In the genomic region with DNA sequence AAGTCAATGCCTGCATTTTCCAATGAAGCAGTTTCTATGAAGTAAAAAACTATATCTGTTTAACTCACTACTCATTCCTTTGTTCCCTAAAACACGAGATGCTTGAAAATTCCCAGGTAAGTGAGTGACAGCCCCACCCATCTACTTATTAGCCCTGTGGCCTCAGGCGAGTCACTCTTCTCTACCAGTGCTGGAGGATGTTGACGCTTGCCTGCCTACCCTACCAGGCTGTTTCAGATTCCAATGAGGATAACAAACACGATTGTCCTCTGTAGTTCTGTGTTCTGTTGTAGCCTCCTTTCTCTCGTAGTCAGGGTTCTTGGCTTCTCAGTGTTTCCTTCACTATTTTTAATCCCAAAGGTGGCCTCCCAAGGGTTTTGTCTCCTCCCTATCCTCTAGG, we compare ENCODE assay signal across 14 cellular contexts.
DNase-seq lines count a peak whose midpoint lies in the region; ATAC-seq and TF ChIP-seq lines count a peak whose summit lies in the region.
"Had no signal": no experiment of that assay in that cellular context is flagged by ENCODE, and none has a peak within 500 bp of the region (broad histone marks: within the 10 kb centered on the region; RNA-seq: fewer than 3 reads in every experiment).

No MANE protein-coding gene starts in this region.

- H3K9ac ChIP-seq in trophoblast cell (ENCODE audit: low read length), result no peak overlapping the region
- H3K9ac ChIP-seq: parathyroid adenoma had no signal

- intact Hi-C loops in ovary (cut with DNase I), result no loop called here

- DNase-seq in ELR (ENCODE audit: low read depth) (peak; percentile 22), NCI-H146 treated with DMSO at 0.1 percent for 48 hours (lab: John Stamatoyannopoulos, UW; ENCODE audit: unreplicated experiment) (peak; percentile 24), epithelial cell of esophagus (ENCODE audit: low read depth) (peak; percentile 73), trophoblast cell (peak; percentile 68 to 79), ovary (no peak), NCI-H2227 treated with DMSO at 0.1 percent for 48 hours (lab: John Stamatoyannopoulos, UW) (no peak)
- DNase-seq: activated effector memory CD4-positive, alpha-beta T cell treated with anti-CD3 and anti-CD28 coated beads, Interleukin-2, amount 50 U/mL, for 16 hours; effector memory CD8-positive, alpha-beta T cell; MV-4-11; NCI-H2171 had no signal

- no peak overlapping the region for H2BK120ac ChIP-seq in trophoblast cell (ENCODE audit: insufficient read depth, low read length, poor library complexity)

- TF ChIP-seq EP300 in ovary (IDR thresholded peaks at IDR 0.05), result no peak

- no peak for ATAC-seq in GM21737 (IDR thresholded peaks at IDR 0.05; ENCODE audit: unreplicated experiment)
- ATAC-seq: effector memory CD8-positive, alpha-beta T cell; GM12878 had no signal

- no peak overlapping the region for H3K18ac ChIP-seq in trophoblast cell (ENCODE audit: low read length)

- no peaks in the 10 kb centered on the region for H3K36me3 ChIP-seq in trophoblast cell (ENCODE audit: control insufficient read depth in 1 of 2, insufficient read depth in 2 of 2, low read length in 2 of 2)
- no peaks in the 10 kb centered on the region for H3K36me3 ChIP-seq in ovary

- H3K79me1 ChIP-seq in trophoblast cell (ENCODE audit: low read length), result peaks cover 50% of the 10 kb centered on the region

- H2AK5ac ChIP-seq in trophoblast cell (ENCODE audit: low read length), result no peak overlapping the region

- H3K14ac ChIP-seq in trophoblast cell (ENCODE audit: low read length), result no peak overlapping the region

- H4K8ac ChIP-seq in trophoblast cell (ENCODE audit: low read depth, low read length), result no peak overlapping the region

- H3K4me3 ChIP-seq in epithelial cell of esophagus (ENCODE audit: low read length) (no peak overlapping the region), trophoblast cell (ENCODE audit: low read depth, low read length) (no peak overlapping the region), ovary (no peak overlapping the region)
- H3K4me3 ChIP-seq: gastroesophageal sphincter, GM12878 had no signal

- H3K23ac ChIP-seq in trophoblast cell (ENCODE audit: low read length), result no peak overlapping the region

- H3K27me3 ChIP-seq in trophoblast cell (ENCODE audit: insufficient read depth, low read length) (no peaks in the 10 kb centered on the region), ovary (no peaks in the 10 kb centered on the region)
- H3K27me3 ChIP-seq: gastroesophageal sphincter had no signal

- H4K12ac ChIP-seq in trophoblast cell (ENCODE audit: low read depth, low read length), result no peak overlapping the region

- TF ChIP-seq CTCF in epithelial cell of esophagus (IDR thresholded peaks at IDR 0.05; ENCODE audit: insufficient read depth, low read depth, low read length, missing control alignments) (no peak), ovary (IDR thresholded peaks at IDR 0.05) (no peak)

- H2BK12ac ChIP-seq in trophoblast cell (ENCODE audit: low read length), result no peak overlapping the region

- no peak for TF ChIP-seq POLR2A in ovary (IDR thresholded peaks at IDR 0.05)

- H2AFZ ChIP-seq in trophoblast cell (ENCODE audit: insufficient read depth, low read length, poor library complexity), result no peak overlapping the region
- H2AFZ ChIP-seq: parathyroid adenoma had no signal

- H3K27ac ChIP-seq in trophoblast cell (ENCODE audit: low read depth, low read length) (peak overlapping the region; percentile 81), ovary (no peak overlapping the region)
- H3K27ac ChIP-seq: parathyroid adenoma had no signal

- WGBS in trophoblast cell (ENCODE audit: extremely low coverage, insufficient coverage, insufficient read length), result no CpG with 5 or more reads among the region's 5 CpGs
- WGBS in ovary, 3 donors, result 59 to 65% (median 61%) methylated on average over 5 of the region's 5 CpGs

- peaks cover 37 to 43% of the 10 kb centered on the region in 2 experiments for H3K4me1 ChIP-seq in trophoblast cell (ENCODE audit: control insufficient read depth in 1 of 2, insufficient read depth in 2 of 2, low read length in 2 of 2)
- H3K4me1 ChIP-seq in ovary (ENCODE audit: insufficient read depth), result peaks cover 8% of the 10 kb centered on the region

- H3K4ac ChIP-seq in trophoblast cell (ENCODE audit: low read depth, low read length), result no peak overlapping the region

- peaks cover 6% of the 10 kb centered on the region for H3K79me2 ChIP-seq in trophoblast cell (ENCODE audit: control insufficient read depth, insufficient read depth, low read length, poor library complexity)
- H3K79me2 ChIP-seq: parathyroid adenoma had no signal

- peaks cover 3% of the 10 kb centered on the region for H3K9me3 ChIP-seq in trophoblast cell (ENCODE audit: insufficient read depth, low read depth, low read length)
- no peaks in the 10 kb centered on the region for H3K9me3 ChIP-seq in ovary
- H3K9me3 ChIP-seq: gastroesophageal sphincter had no signal

- no peak overlapping the region for H4K91ac ChIP-seq in trophoblast cell (ENCODE audit: low read depth, low read length)

- H3K4me2 ChIP-seq in trophoblast cell (ENCODE audit: low read length), result peak overlapping the region; percentile 28

- no peak overlapping the region for H2BK5ac ChIP-seq in trophoblast cell (ENCODE audit: low read depth, low read length, poor library complexity)

Comparison
In these comparisons a context has a peak if more than half of its experiments do, and no peak if none do; other contexts are left out.
1. DNase-seq: peak in ELR (single experiment), NCI-H146 treated with DMSO at 0.1 percent for 48 hours (single experiment), epithelial cell of esophagus (single experiment) and trophoblast cell (2 of 2); none in ovary (0 of 5) and NCI-H2227 treated with DMSO at 0.1 percent for 48 hours (single experiment).